In genomic region chr6:11232177-11232967, GRCh38 we compare ENCODE assay signal across 8 cellular contexts. TPM values are rescaled to one million over a fixed set of nuclear protein-coding genes. Genes with fewer than 3 reads are reported as not detected.
DNase-seq lines count a peak whose midpoint lies in the region; TF ChIP-seq lines count a peak whose summit lies in the region.

Gene NEDD9, minus strand, starts transcription at chr6:11232668. Its CDS starts 153 bp downstream, at chr6:11232515.

- peaks cover 7% of the 10 kb centered on the region; the same call in 1 of the 2 replicates for H3K36me3 Mint-ChIP-seq in HFFc6 (ENCODE audit: low read depth)
- H3K36me3 Mint-ChIP-seq in activated naive CD4-positive, alpha-beta T cell treated with anti-CD3 and anti-CD28 coated beads, Interleukin-2, amount 10 ng/mL, durations not matched to agents 7 days and 5 days, result peaks cover 41% of the 10 kb centered on the region

- H3K4me3 Mint-ChIP-seq in HFFc6, result peak within 1 kb of the TSS; percentile 93
- peak within 1 kb of the TSS; percentile 79 for H3K4me3 Mint-ChIP-seq in activated naive CD4-positive, alpha-beta T cell treated with anti-CD3 and anti-CD28 coated beads, Interleukin-2, amount 10 ng/mL, durations not matched to agents 7 days and 5 days

- no peaks in the 10 kb centered on the region for H3K9me3 ChIP-seq in SK-N-MC (ENCODE audit: low read depth, low read length)

- CTCF ChIA-PET in activated naive CD4-positive, alpha-beta T cell treated with anti-CD3 and anti-CD28 coated beads, Interleukin-2, amount 10 ng/mL, durations not matched to agents 7 days and 5 days (lab: Charles Lee), result interaction anchor here (0.9 to 2.0 kb wide), 7 partner anchors 10 to 264 kb away, joined by 3 to 6 read pairs (median 4); no protein-coding TSS in a partner anchor

- no peaks in the 10 kb centered on the region for H3K9me3 Mint-ChIP-seq in HFFc6
- H3K9me3 Mint-ChIP-seq in activated naive CD4-positive, alpha-beta T cell treated with anti-CD3 and anti-CD28 coated beads, Interleukin-2, amount 10 ng/mL, durations not matched to agents 7 days and 5 days, result no peaks in the 10 kb centered on the region

- DNase-seq in GM04503 (ENCODE audit: low read depth) (peak; percentile 75), HFFc6 (peak; percentile 96), NB4 (ENCODE audit: low read depth) (peak; percentile 97), SK-N-MC (ENCODE audit: low read depth, low spot score) (peak; percentile 83), germinal center (ENCODE audit: low spot score) (peak; percentile 94), non-pigmented ciliary epithelial cell (ENCODE audit: low read depth) (peak; percentile 87), superior temporal gyrus (ENCODE audit: extremely low spot score) (peak; percentile 92)
- DNase-seq in activated naive CD4-positive, alpha-beta T cell treated with anti-CD3 and anti-CD28 coated beads, Interleukin-2, amount 10 ng/mL, durations not matched to agents 7 days and 5 days, result peak; percentile 98

- H3K27me3 Mint-ChIP-seq in HFFc6 (ENCODE audit: insufficient read depth), result no peaks in the 10 kb centered on the region; the same call in none of the 2 replicates
- H3K27me3 Mint-ChIP-seq in activated naive CD4-positive, alpha-beta T cell treated with anti-CD3 and anti-CD28 coated beads, Interleukin-2, amount 10 ng/mL, durations not matched to agents 7 days and 5 days, result no peaks in the 10 kb centered on the region

- TF ChIP-seq CTCF in HFFc6 (IDR thresholded peaks at IDR 0.05) (no peak; the same call in 1 of the 2 replicates), NB4 (IDR thresholded peaks at IDR 0.05; ENCODE audit: low read depth, low read length) (no peak)

- H3K4me3 ChIP-seq in NB4 (ENCODE audit: low read depth, low read length) (peak within 1 kb of the TSS; percentile 78), SK-N-MC (peak within 1 kb of the TSS; percentile 90)

- no peaks in the 10 kb centered on the region for H3K36me3 ChIP-seq in SK-N-MC (ENCODE audit: insufficient read depth, low read length)

- peak; percentile 92 for TF ChIP-seq POLR2A in NB4 (IDR thresholded peaks at IDR 0.05; ENCODE audit: extremely low read depth, insufficient read length)

- peaks cover 56% of the 10 kb centered on the region for H3K4me1 Mint-ChIP-seq in HFFc6 (ENCODE audit: low read depth)
- peaks cover 72% of the 10 kb centered on the region for H3K4me1 Mint-ChIP-seq in activated naive CD4-positive, alpha-beta T cell treated with anti-CD3 and anti-CD28 coated beads, Interleukin-2, amount 10 ng/mL, durations not matched to agents 7 days and 5 days

- peak within 1 kb of the TSS; percentile 78 for H3K9ac ChIP-seq in SK-N-MC (ENCODE audit: insufficient read length)

- H3K27ac ChIP-seq in SK-N-MC, result peak within 1 kb of the TSS; percentile 48; the same call in 1 of the 2 replicates

- peak within 1 kb of the TSS; percentile 97 for H3K27ac Mint-ChIP-seq in HFFc6
- H3K27ac Mint-ChIP-seq in activated naive CD4-positive, alpha-beta T cell treated with anti-CD3 and anti-CD28 coated beads, Interleukin-2, amount 10 ng/mL, durations not matched to agents 7 days and 5 days, result peak within 1 kb of the TSS; percentile 99

RNA-seq across cellular contexts. Expression of gene NEDD9, which starts in this region (rescaled TPM):
- total RNA-seq in HFFc6 (2021; fragmentation: NEBNext Ultra II Directional; extraction: Animal tissue kit (Norgen Biotek cat#: 25700)), result 10 to 100 TPM; 10.3 to 19.9 (median 12.6) TPM

Comparison
In these comparisons a context has a peak if more than half of its experiments do, and no peak if none do; other contexts are left out.
1. Peak in every context shown above with its lines: DNase-seq, H3K4me3 ChIP-seq and H3K27ac ChIP-seq.